Comparison of ENCODE assay signal across 8 cellular contexts in the genomic region with DNA sequence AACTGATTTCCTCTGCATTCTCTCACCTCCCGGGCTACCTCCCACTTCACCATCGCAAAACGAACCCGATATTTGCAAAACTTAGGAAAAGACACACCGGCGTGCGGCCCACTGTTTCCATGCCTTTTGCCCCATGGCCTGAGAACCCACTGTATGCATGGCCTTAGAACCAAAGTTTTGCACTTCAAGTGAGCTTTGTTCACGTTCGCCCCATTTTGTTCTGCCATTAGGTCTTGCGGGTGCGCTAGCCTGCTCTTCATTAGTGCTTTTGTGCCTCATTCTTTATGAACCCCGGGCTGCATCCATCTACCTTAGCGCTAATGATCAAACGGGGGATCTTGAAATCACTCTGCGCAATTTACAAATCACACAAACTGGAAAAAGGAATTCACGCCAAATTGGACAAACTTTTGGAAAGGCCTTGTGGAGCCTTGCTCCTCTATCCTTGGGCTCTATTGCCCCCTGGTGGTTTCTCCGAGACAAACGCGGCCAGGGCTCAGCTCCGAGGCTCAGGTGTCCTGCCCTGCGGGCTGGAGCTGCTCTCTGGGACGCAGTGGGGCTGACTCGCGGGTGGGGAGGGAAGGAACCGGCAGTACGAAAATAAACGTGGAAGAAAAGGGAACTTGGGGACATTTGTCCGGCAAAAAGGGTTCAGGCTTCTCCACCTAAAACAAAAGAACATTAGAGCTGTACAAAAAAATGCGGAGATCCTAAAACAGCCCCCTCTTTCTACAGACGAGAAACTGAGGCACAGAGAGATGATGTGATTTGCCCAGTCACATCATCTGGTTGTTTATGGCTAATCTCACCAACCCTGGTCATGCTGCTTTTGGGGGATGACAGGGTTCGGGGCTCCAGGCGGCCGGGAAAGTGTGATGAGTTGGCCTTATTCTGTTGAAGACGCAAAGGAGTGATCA.
DNase-seq lines count a peak whose midpoint lies in the region; ATAC-seq and TF ChIP-seq lines count a peak whose summit lies in the region.

No MANE protein-coding gene starts in this region.

- peak; percentile 34 for DNase-seq in activated gamma-delta T cell treated with Interleukin-2 at 50 U/mL for 16 hours
- DNase-seq in activated gamma-delta T cell (lab: John Stamatoyannopoulos, UW) = no peak
- peak; percentile 86 for DNase-seq in NCI-H748 (lab: John Stamatoyannopoulos, UW; ENCODE audit: unreplicated experiment)
- DNase-seq in activated CD8-positive, alpha-beta T cell treated with anti-CD3 and anti-CD28 coated beads, Interleukin-2, amount 10 ng/mL, durations not matched to agents 7 days and 5 days = peak; percentile 73
- peak; percentile 83 for DNase-seq in epithelial cell of esophagus (ENCODE audit: low read depth)
- DNase-seq in stimulated activated naive B cell treated with anti-CD40 and anti-IgM and Interleukin-4, amounts not matched to agents 10 μg/mL and 1 μg/mL and 100 μg/mL, for 72 hours = peak; percentile 63

- CTCF ChIA-PET in activated CD8-positive, alpha-beta T cell treated with anti-CD3 and anti-CD28 coated beads, Interleukin-2, amount 10 ng/mL, durations not matched to agents 7 days and 5 days (lab: Charles Lee) = interaction anchor here (0.6 to 3.0 kb wide), 20 partner anchors 9 to 597 kb away, joined by 3 to 37 read pairs (median 4); a partner anchor contains a TSS

- peaks cover 19% of the 10 kb centered on the region for H3K4me1 Mint-ChIP-seq in activated CD8-positive, alpha-beta T cell treated with anti-CD3 and anti-CD28 coated beads, Interleukin-2, amount 10 ng/mL, durations not matched to agents 7 days and 5 days (ENCODE audit: low read depth)
- peaks cover 4 to 8% of the 10 kb centered on the region in 2 donors for H3K4me1 Mint-ChIP-seq in stimulated activated naive B cell treated with anti-CD40 and anti-IgM and Interleukin-4, amounts not matched to agents 10 μg/mL and 1 μg/mL and 100 μg/mL, for 72 hours

- H3K36me3 Mint-ChIP-seq in activated CD8-positive, alpha-beta T cell treated with anti-CD3 and anti-CD28 coated beads, Interleukin-2, amount 10 ng/mL, durations not matched to agents 7 days and 5 days (ENCODE audit: low read depth) = peaks cover 2% of the 10 kb centered on the region
- peaks cover 2 to 6% of the 10 kb centered on the region in 2 donors for H3K36me3 Mint-ChIP-seq in stimulated activated naive B cell treated with anti-CD40 and anti-IgM and Interleukin-4, amounts not matched to agents 10 μg/mL and 1 μg/mL and 100 μg/mL, for 72 hours

- H3K27ac Mint-ChIP-seq in activated CD8-positive, alpha-beta T cell treated with anti-CD3 and anti-CD28 coated beads, Interleukin-2, amount 10 ng/mL, durations not matched to agents 7 days and 5 days = peak overlapping the region; percentile 58
- H3K27ac Mint-ChIP-seq in stimulated activated naive B cell treated with anti-CD40 and anti-IgM and Interleukin-4, amounts not matched to agents 10 μg/mL and 1 μg/mL and 100 μg/mL, for 72 hours = peak overlapping the region; percentile 92

- ATAC-seq in HG03432 (IDR thresholded peaks at IDR 0.05; ENCODE audit: unreplicated experiment) = peak; percentile 55
- ATAC-seq in activated CD8-positive, alpha-beta T cell treated with anti-CD3 and anti-CD28 coated beads, Interleukin-2, amount 10 ng/mL, durations not matched to agents 7 days and 5 days = peak; percentile 78
- peak; percentile 80 to 82 for ATAC-seq in stimulated activated naive B cell treated with anti-CD40 and anti-IgM and Interleukin-4, amounts not matched to agents 10 μg/mL and 1 μg/mL and 100 μg/mL, for 72 hours (replicated peaks)

- H3K9me3 Mint-ChIP-seq in activated CD8-positive, alpha-beta T cell treated with anti-CD3 and anti-CD28 coated beads, Interleukin-2, amount 10 ng/mL, durations not matched to agents 7 days and 5 days (ENCODE audit: insufficient read depth) = no peaks in the 10 kb centered on the region
- H3K9me3 Mint-ChIP-seq in stimulated activated naive B cell treated with anti-CD40 and anti-IgM and Interleukin-4, amounts not matched to agents 10 μg/mL and 1 μg/mL and 100 μg/mL, for 72 hours = no peaks in the 10 kb centered on the region

- peak overlapping the region; percentile 55 for H3K4me3 Mint-ChIP-seq in activated CD8-positive, alpha-beta T cell treated with anti-CD3 and anti-CD28 coated beads, Interleukin-2, amount 10 ng/mL, durations not matched to agents 7 days and 5 days
- H3K4me3 Mint-ChIP-seq in stimulated activated naive B cell treated with anti-CD40 and anti-IgM and Interleukin-4, amounts not matched to agents 10 μg/mL and 1 μg/mL and 100 μg/mL, for 72 hours = peak overlapping the region; percentile 79 to 81

- H3K4me3 ChIP-seq in epithelial cell of esophagus (ENCODE audit: low read length) = peak overlapping the region; percentile 8
- peak overlapping the region; percentile 38 for H3K4me3 ChIP-seq in mesodermal cell (ENCODE audit: extremely low read depth, insufficient read depth, low read length, poor library complexity, severe bottlenecking)

- peak overlapping the region; percentile 82 for H3K27ac ChIP-seq in mesodermal cell (ENCODE audit: low read depth, low read length, severe bottlenecking)

- POLR2A ChIA-PET in activated CD8-positive, alpha-beta T cell treated with anti-CD3 and anti-CD28 coated beads, Interleukin-2, amount 10 ng/mL, durations not matched to agents 7 days and 5 days (lab: Charles Lee) = no interaction called here

- H3K36me3 ChIP-seq in mesodermal cell (ENCODE audit: control insufficient read depth, insufficient read depth, low read length) = no peaks in the 10 kb centered on the region

- TF ChIP-seq CTCF in epithelial cell of esophagus (IDR thresholded peaks at IDR 0.05; ENCODE audit: insufficient read depth, low read depth, low read length, missing control alignments) = peak; percentile 90

- WGBS in mesodermal cell (ENCODE audit: insufficient coverage in 2 of 2), 2 experiments = 45 to 53% methylated on average over 25 to 28 of the region's 34 CpGs

- no peaks in the 10 kb centered on the region for H3K9me3 ChIP-seq in mesodermal cell (ENCODE audit: control insufficient read depth, low read length)

- H3K4me1 ChIP-seq in mesodermal cell (ENCODE audit: control insufficient read depth, insufficient read depth, low read length, poor library complexity, severe bottlenecking) = peaks cover 69% of the 10 kb centered on the region

- peaks cover 59% of the 10 kb centered on the region for H3K27me3 Mint-ChIP-seq in activated CD8-positive, alpha-beta T cell treated with anti-CD3 and anti-CD28 coated beads, Interleukin-2, amount 10 ng/mL, durations not matched to agents 7 days and 5 days (ENCODE audit: low read depth)
- H3K27me3 Mint-ChIP-seq in stimulated activated naive B cell treated with anti-CD40 and anti-IgM and Interleukin-4, amounts not matched to agents 10 μg/mL and 1 μg/mL and 100 μg/mL, for 72 hours = peaks cover 40 to 62% of the 10 kb centered on the region in 2 donors
